Comparison of ENCODE assay signal across 1 cellular context in genomic region chr22:39690901-39691620, GRCh38.
A peak's percentile ranks its signal among the peaks of the same experiment; 100 is the strongest.
TF ChIP-seq lines count a peak whose summit lies in the region.

No MANE protein-coding gene starts in this region.

TF ChIP-seq in K562, 482 proteins besides CTCF, POLR2A, EP300 and RAD21:
- TF ChIP-seq ZNF586 (CRISPR knock-in tag; conservative IDR thresholded peaks at IDR 0.05), result no peak
- TF ChIP-seq JUN (IDR thresholded peaks at IDR 0.05; ENCODE audit: borderline replicate concordance, low read depth, low read length), result no peak
- no peak for TF ChIP-seq JUN (CRISPR knock-in tag; IDR thresholded peaks at IDR 0.05; ENCODE audit: borderline replicate concordance)
- TF ChIP-seq CSDE1 (IDR thresholded peaks at IDR 0.05), result peak in 1 of 2 experiments; percentile 50; a peak in 1 of 4 replicates
- no peak for TF ChIP-seq FOXJ3 (CRISPR knock-in tag; IDR thresholded peaks at IDR 0.05)
- TF ChIP-seq ARHGAP35 (IDR thresholded peaks at IDR 0.05; ENCODE audit: partially characterized antibody), result no peak
- TF ChIP-seq ETV1 (tag; conservative IDR thresholded peaks at IDR 0.05; ENCODE audit: low read depth), result no peak
- no peak for TF ChIP-seq NFIC (IDR thresholded peaks at IDR 0.05)
- no peak for TF ChIP-seq MXI1 (IDR thresholded peaks at IDR 0.05; ENCODE audit: low read depth, low read length)
- no peak for TF ChIP-seq PML (IDR thresholded peaks at IDR 0.05; ENCODE audit: low read length)
- no peak for TF ChIP-seq MYC (IDR thresholded peaks at IDR 0.05; ENCODE audit: low read depth, low read length)
- no peak for TF ChIP-seq MYC (CRISPR knock-in tag; IDR thresholded peaks at IDR 0.05; ENCODE audit: borderline replicate concordance, low read depth)
- no peak for TF ChIP-seq CTBP1 (IDR thresholded peaks at IDR 0.05; ENCODE audit: borderline replicate concordance)
- TF ChIP-seq ZNF224 (CRISPR knock-in tag; IDR thresholded peaks at IDR 0.05), result no peak
- TF ChIP-seq ZNF239 (CRISPR knock-in tag; IDR thresholded peaks at IDR 0.05), result no peak
- TF ChIP-seq ZNF507 (tag; conservative IDR thresholded peaks at IDR 0.05), result no peak
- TF ChIP-seq VEZF1 (CRISPR knock-in tag; IDR thresholded peaks at IDR 0.05), result peak; percentile 35
- no peak for TF ChIP-seq ZKSCAN3 (CRISPR knock-in tag; IDR thresholded peaks at IDR 0.05)
- peak; percentile 46 for TF ChIP-seq EGR1 (conservative IDR thresholded peaks at IDR 0.05)
- TF ChIP-seq RCOR1 (IDR thresholded peaks at IDR 0.05; ENCODE audit: borderline replicate concordance in 1 of 2, low read depth in 2 of 2, low read length in 2 of 2), result 0 out of 4 replicates have a peak, but pooled peaks of 1 of the 2 experiments have one; percentile 23
- TF ChIP-seq SOX6 (IDR thresholded peaks at IDR 0.05), result no peak
- TF ChIP-seq ESRRA (IDR thresholded peaks at IDR 0.05; ENCODE audit: borderline replicate concordance, low read depth), result no peak
- peak; percentile 94 for TF ChIP-seq RFX1 (IDR thresholded peaks at IDR 0.05)
- TF ChIP-seq ZNF512 (tag; IDR thresholded peaks at IDR 0.05), result no peak
- TF ChIP-seq GTF2B (IDR thresholded peaks at IDR 0.05; ENCODE audit: extremely low read depth, insufficient read length), result no peak
- TF ChIP-seq JUNB (CRISPR knock-in tag; conservative IDR thresholded peaks at IDR 0.05), result no peak
- TF ChIP-seq NONO (IDR thresholded peaks at IDR 0.05; ENCODE audit: low read depth in 2 of 2, low read length in 1 of 2), result no peak
TF ChIP-seq in K562: peak in this region for 5.
